In the genomic region with DNA sequence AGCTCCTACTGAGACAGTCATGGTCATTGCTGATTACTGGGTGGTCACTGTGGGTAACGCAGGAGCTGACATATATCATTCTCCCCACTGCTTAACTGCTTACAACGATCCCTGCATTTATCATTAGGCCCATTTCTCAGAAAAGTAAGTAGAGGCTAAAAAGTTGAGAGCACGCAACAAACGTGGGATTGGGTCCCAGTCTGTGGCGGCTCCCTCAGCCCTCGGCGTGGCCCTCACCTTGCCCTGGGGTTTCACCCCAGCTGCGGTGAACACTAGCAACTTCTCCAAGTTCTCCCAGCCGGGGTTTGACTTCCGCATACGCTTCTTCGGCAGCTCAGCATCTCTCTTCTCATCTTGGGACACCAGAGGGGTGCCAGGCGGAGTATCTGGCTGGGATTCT, we compare ENCODE assay signal across 1 cellular context.
TF ChIP-seq lines count a peak whose summit lies in the region.

No MANE protein-coding gene starts in this region.

TF ChIP-seq in HCT116, 20 proteins besides CTCF, POLR2A, EP300 and RAD21 (continued from another document):
- TF ChIP-seq ZFX (IDR thresholded peaks at IDR 0.05): no peak
- TF ChIP-seq POLR2AphosphoS5 (IDR thresholded peaks at IDR 0.05; ENCODE audit: low read depth, low read length): no peak
- TF ChIP-seq SIN3A (IDR thresholded peaks at IDR 0.05; ENCODE audit: low read depth): no peak
- TF ChIP-seq CEBPB (IDR thresholded peaks at IDR 0.05; ENCODE audit: low read depth): no peak
- no peak for TF ChIP-seq FOSL1 (IDR thresholded peaks at IDR 0.05; ENCODE audit: low read depth)
- TF ChIP-seq SP1 (IDR thresholded peaks at IDR 0.05; ENCODE audit: low read depth): no peak
- TF ChIP-seq EZH2 (IDR thresholded peaks at IDR 0.05): no peak
